ENCODE assay signal across 25 cellular contexts in the genomic region with DNA sequence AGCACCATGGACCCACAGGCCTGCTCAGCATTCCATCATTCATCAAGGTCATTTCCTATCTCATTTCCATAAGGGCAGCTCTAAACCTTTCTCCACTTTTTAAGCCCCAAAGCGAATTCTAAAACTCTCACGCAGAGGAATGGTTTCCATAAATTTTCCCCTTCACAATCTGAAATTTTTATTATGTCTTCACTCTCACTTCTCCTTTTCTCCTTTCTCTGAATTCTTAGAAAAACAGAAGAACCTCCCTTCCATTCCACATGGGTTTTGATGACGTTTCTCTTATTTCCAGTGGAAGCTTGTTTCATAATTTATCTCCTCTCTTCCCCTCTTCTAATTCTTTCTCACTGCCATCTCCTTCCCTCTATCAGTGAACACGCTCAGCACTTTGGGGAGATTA.
DNase-seq lines count a peak whose midpoint lies in the region; ATAC-seq, FAIRE-seq and TF ChIP-seq lines count a peak whose summit lies in the region.
"Had no signal": no experiment of that assay in that cellular context is flagged by ENCODE, and none has a peak within 500 bp of the region (broad histone marks: within the 10 kb centered on the region; RNA-seq: fewer than 3 reads in every experiment).

No MANE protein-coding gene starts in this region.

- CTCF ChIA-PET in A549 (lab: Yijun Ruan, JAX): no interaction called here

- no peak for TF ChIP-seq EP300 in A549 (IDR thresholded peaks at IDR 0.05)

- TF ChIP-seq CTCF in A549 (IDR thresholded peaks at IDR 0.05): no peak
- TF ChIP-seq CTCF in endothelial cell (IDR thresholded peaks at IDR 0.05; ENCODE audit: unreplicated experiment): no peak

- FAIRE-seq in A549 (lab: Jason Lieb, UNC): no peak
- FAIRE-seq: GM18507, H1 had no signal

- no peaks in the 10 kb centered on the region for H3K9me3 ChIP-seq in A549
- H3K9me3 ChIP-seq: gastroesophageal sphincter, tibial artery had no signal

- no peak overlapping the region for H3K4me2 ChIP-seq in A549

- 93% methylated on average over 4 of the region's 4 CpGs for WGBS in A549 (ENCODE audit: missing lambda C conversion rate)

- intact Hi-C loops in left ventricle myocardium superior (cut with micrococcal nuclease): no loop called here

- H3K36me3 Mint-ChIP-seq in endothelial cell (ENCODE audit: low read depth, unreplicated experiment): peaks cover 27% of the 10 kb centered on the region
- H3K36me3 Mint-ChIP-seq: activated naive CD8-positive, alpha-beta T cell treated with anti-CD3 and anti-CD28 coated beads for 36 hours had no signal

- no peak for TF ChIP-seq POLR2A in A549 (IDR thresholded peaks at IDR 0.05; ENCODE audit: low read length)

- peak overlapping the region; percentile 4 for H3K4me3 Mint-ChIP-seq in endothelial cell (ENCODE audit: unreplicated experiment)
- H3K4me3 Mint-ChIP-seq: activated CD4-positive, alpha-beta memory T cell treated with anti-CD3 and anti-CD28 coated beads, Interleukin-2, amount 10 ng/mL, durations not matched to agents 7 days and 5 days; activated naive CD8-positive, alpha-beta T cell treated with anti-CD3 and anti-CD28 coated beads for 36 hours; activated T-cell treated with anti-CD3 and anti-CD28 coated beads, Interleukin-2, amount 50 U/mL, for 4 hours had no signal

- H3K27ac Mint-ChIP-seq in endothelial cell (ENCODE audit: unreplicated experiment): no peak overlapping the region
- H3K27ac Mint-ChIP-seq: activated CD4-positive, alpha-beta memory T cell treated with anti-CD3 and anti-CD28 coated beads, Interleukin-2, amount 10 ng/mL, durations not matched to agents 7 days and 5 days; activated naive CD8-positive, alpha-beta T cell treated with anti-CD3 and anti-CD28 coated beads for 36 hours had no signal

- in situ Hi-C loops in KBM-7 (cut with MboI; ENCODE audit: low pct_unique_long_range_greater_than_20kb, low sequenced_read_pairs): no loop called here

- H3K27me3 Mint-ChIP-seq in endothelial cell (ENCODE audit: unreplicated experiment): peaks cover 3% of the 10 kb centered on the region
- H3K27me3 Mint-ChIP-seq: activated CD4-positive, alpha-beta memory T cell treated with anti-CD3 and anti-CD28 coated beads, Interleukin-2, amount 10 ng/mL, durations not matched to agents 7 days and 5 days had no signal

- no peak for TF ChIP-seq RAD21 in A549 (conservative IDR thresholded peaks at IDR 0.05 in 1 of 2, IDR thresholded peaks at IDR 0.05 in 1 of 2)

- no peak for DNase-seq in A549 (ENCODE audit: low read depth in 1 of 2, low spot score in 1 of 2)
- peak; percentile 69 for DNase-seq in KBM-7
- peak; percentile 72 for DNase-seq in SIG-M5 treated with dmso at 0.1 percent for 504 hours (lab: John Stamatoyannopoulos, UW; ENCODE audit: unreplicated experiment)
- DNase-seq in endothelial cell (ENCODE audit: low spot score): no peak
- no peak for DNase-seq in germinal center (ENCODE audit: low spot score)
- DNase-seq in OCI-M2 (lab: John Stamatoyannopoulos, UW; ENCODE audit: unreplicated experiment): no peak
- DNase-seq in NCI-H510A (lab: John Stamatoyannopoulos, UW): no peak
- no peak for DNase-seq in left ventricle myocardium superior
- DNase-seq: activated CD4-positive, alpha-beta memory T cell treated with anti-CD3 and anti-CD28 coated beads, Interleukin-2, amount 10 ng/mL, durations not matched to agents 7 days and 5 days; activated naive CD8-positive, alpha-beta T cell treated with anti-CD3 and anti-CD28 coated beads for 36 hours; activated T-cell treated with anti-CD3 and anti-CD28 coated beads, Interleukin-2, amount 50 U/mL, for 4 hours; brain microvascular endothelial cell; dermis blood vessel endothelial cell; erythroblast; NCI-H1092; NCI-H524 treated with DMSO at 0.1 percent for 48 hours; occipital lobe; right cardiac atrium; stimulated activated naive CD4-positive, alpha-beta T cell treated with Interleukin-2 at 50 U/mL for 16 hours; tibial artery had no signal

- ATAC-seq in A549 (no peak), left ventricle myocardium superior (no peak)
- ATAC-seq: activated T-cell treated with anti-CD3 and anti-CD28 coated beads, Interleukin-2, amount 50 U/mL, for 4 hours; gastroesophageal sphincter; left lobe of liver; right cardiac atrium; SK-N-SH treated with all-trans-retinoic acid at 6 μM for 48 hours had no signal

- H3K4me1 ChIP-seq in A549: peaks cover 45% of the 10 kb centered on the region

- no peaks in the 10 kb centered on the region for H3K9me3 Mint-ChIP-seq in endothelial cell (ENCODE audit: unreplicated experiment)
- H3K9me3 Mint-ChIP-seq: activated CD4-positive, alpha-beta memory T cell treated with anti-CD3 and anti-CD28 coated beads, Interleukin-2, amount 10 ng/mL, durations not matched to agents 7 days and 5 days; activated naive CD8-positive, alpha-beta T cell treated with anti-CD3 and anti-CD28 coated beads for 36 hours; activated T-cell treated with anti-CD3 and anti-CD28 coated beads, Interleukin-2, amount 50 U/mL, for 4 hours had no signal

- no peak overlapping the region for H3K4me3 ChIP-seq in A549
- H3K4me3 ChIP-seq: gastroesophageal sphincter, tibial artery had no signal

- H3K27ac ChIP-seq in A549: peak overlapping the region; percentile 83 to 90; a peak in 4 of 6 replicates
- H3K27ac ChIP-seq: brain microvascular endothelial cell, gastroesophageal sphincter, tibial artery had no signal

- POLR2A ChIA-PET in A549 (lab: Yijun Ruan, JAX): no interaction called here

- peaks cover 44% of the 10 kb centered on the region for H3K4me1 Mint-ChIP-seq in endothelial cell (ENCODE audit: unreplicated experiment)

TF ChIP-seq in A549, 52 proteins besides CTCF, POLR2A, EP300 and RAD21:
- TF ChIP-seq HOXB5 (CRISPR knock-in tag; IDR thresholded peaks at IDR 0.05) (no peak), POLR2AphosphoS2 (conservative IDR thresholded peaks at IDR 0.05; ENCODE audit: low read length) (no peak), RNF2 (IDR thresholded peaks at IDR 0.05; ENCODE audit: borderline replicate concordance, low read depth) (no peak), FOSB (CRISPR knock-in tag; IDR thresholded peaks at IDR 0.05) (no peak), RARB (CRISPR knock-in tag; IDR thresholded peaks at IDR 0.05) (no peak), ZSCAN20 (CRISPR knock-in tag; IDR thresholded peaks at IDR 0.05) (no peak), CHD4 (IDR thresholded peaks at IDR 0.05; ENCODE audit: borderline replicate concordance) (no peak), TFCP2L1 (CRISPR knock-in tag; IDR thresholded peaks at IDR 0.05) (no peak), EHF (CRISPR knock-in tag; IDR thresholded peaks at IDR 0.05) (no peak)
- TF ChIP-seq, protein P1, sequence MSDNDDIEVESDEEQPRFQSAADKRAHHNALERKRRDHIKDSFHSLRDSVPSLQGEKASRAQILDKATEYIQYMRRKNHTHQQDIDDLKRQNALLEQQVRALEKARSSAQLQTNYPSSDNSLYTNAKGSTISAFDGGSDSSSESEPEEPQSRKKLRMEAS (IDR thresholded peaks at IDR 0.05): no peak
- TF ChIP-seq, protein P2, sequence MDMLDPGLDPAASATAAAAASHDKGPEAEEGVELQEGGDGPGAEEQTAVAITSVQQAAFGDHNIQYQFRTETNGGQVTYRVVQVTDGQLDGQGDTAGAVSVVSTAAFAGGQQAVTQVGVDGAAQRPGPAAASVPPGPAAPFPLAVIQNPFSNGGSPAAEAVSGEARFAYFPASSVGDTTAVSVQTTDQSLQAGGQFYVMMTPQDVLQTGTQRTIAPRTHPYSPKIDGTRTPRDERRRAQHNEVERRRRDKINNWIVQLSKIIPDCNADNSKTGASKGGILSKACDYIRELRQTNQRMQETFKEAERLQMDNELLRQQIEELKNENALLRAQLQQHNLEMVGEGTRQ (IDR thresholded peaks at IDR 0.05): no peak
- TF ChIP-seq, protein P3, sequence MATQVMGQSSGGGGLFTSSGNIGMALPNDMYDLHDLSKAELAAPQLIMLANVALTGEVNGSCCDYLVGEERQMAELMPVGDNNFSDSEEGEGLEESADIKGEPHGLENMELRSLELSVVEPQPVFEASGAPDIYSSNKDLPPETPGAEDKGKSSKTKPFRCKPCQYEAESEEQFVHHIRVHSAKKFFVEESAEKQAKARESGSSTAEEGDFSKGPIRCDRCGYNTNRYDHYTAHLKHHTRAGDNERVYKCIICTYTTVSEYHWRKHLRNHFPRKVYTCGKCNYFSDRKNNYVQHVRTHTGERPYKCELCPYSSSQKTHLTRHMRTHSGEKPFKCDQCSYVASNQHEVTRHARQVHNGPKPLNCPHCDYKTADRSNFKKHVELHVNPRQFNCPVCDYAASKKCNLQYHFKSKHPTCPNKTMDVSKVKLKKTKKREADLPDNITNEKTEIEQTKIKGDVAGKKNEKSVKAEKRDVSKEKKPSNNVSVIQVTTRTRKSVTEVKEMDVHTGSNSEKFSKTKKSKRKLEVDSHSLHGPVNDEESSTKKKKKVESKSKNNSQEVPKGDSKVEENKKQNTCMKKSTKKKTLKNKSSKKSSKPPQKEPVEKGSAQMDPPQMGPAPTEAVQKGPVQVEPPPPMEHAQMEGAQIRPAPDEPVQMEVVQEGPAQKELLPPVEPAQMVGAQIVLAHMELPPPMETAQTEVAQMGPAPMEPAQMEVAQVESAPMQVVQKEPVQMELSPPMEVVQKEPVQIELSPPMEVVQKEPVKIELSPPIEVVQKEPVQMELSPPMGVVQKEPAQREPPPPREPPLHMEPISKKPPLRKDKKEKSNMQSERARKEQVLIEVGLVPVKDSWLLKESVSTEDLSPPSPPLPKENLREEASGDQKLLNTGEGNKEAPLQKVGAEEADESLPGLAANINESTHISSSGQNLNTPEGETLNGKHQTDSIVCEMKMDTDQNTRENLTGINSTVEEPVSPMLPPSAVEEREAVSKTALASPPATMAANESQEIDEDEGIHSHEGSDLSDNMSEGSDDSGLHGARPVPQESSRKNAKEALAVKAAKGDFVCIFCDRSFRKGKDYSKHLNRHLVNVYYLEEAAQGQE (IDR thresholded peaks at IDR 0.05): no peak
- TF ChIP-seq, protein P4, sequence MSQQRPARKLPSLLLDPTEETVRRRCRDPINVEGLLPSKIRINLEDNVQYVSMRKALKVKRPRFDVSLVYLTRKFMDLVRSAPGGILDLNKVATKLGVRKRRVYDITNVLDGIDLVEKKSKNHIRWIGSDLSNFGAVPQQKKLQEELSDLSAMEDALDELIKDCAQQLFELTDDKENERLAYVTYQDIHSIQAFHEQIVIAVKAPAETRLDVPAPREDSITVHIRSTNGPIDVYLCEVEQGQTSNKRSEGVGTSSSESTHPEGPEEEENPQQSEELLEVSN (IDR thresholded peaks at IDR 0.05; ENCODE audit: borderline replicate concordance, low read depth): no peak

Comparison
In these comparisons a context has a peak if more than half of its experiments do, and no peak if none do; other contexts are left out.
1. DNase-seq: peak in KBM-7 (single experiment) and SIG-M5 treated with dmso at 0.1 percent for 504 hours (single experiment); none in A549 (0 of 2), endothelial cell (single experiment), germinal center (single experiment), OCI-M2 (single experiment), NCI-H510A (single experiment) and left ventricle myocardium superior (single experiment).